ENCODE assay signal across 2 cellular contexts in the genomic region with DNA sequence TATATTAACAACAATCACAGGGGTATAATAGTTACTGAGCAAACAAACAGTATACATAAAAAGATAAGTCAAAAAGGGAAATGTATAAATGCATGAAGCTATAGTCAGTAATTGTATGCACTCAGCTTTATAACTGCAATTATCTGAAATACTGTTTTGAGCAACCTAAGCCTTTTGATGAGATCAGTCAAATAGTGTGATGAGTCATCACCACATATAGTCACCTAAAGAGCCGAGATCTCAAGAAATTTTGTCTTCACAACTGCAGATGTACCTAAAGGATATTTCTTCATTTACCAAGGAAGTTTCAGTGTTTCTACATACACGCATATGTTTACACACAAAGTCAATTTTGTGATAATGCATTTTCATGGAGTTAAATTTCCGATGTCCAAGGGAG.
TF ChIP-seq lines count a peak whose summit lies in the region.

No MANE protein-coding gene starts in this region.

TF ChIP-seq in HepG2, 621 proteins besides CTCF, POLR2A, EP300 and RAD21:
- TF ChIP-seq CREB1 (IDR thresholded peaks at IDR 0.05), result peak; percentile 32; the same call in 1 of the 2 replicates
- TF ChIP-seq CREB1 (CRISPR knock-in tag; IDR thresholded peaks at IDR 0.05), result no peak
- no peak for TF ChIP-seq SIN3B (IDR thresholded peaks at IDR 0.05; ENCODE audit: low read length)
- TF ChIP-seq GATA4 (IDR thresholded peaks at IDR 0.05; ENCODE audit: borderline replicate concordance, low read depth), result no peak
- TF ChIP-seq ZZZ3 (CRISPR knock-in tag; IDR thresholded peaks at IDR 0.05; ENCODE audit: borderline replicate concordance), result no peak
- TF ChIP-seq ZNF598 (CRISPR knock-in tag; IDR thresholded peaks at IDR 0.05; ENCODE audit: borderline replicate concordance), result no peak
- TF ChIP-seq ZNF746 (CRISPR knock-in tag; IDR thresholded peaks at IDR 0.05), result no peak
- no peak for TF ChIP-seq HDAC2 (CRISPR knock-in tag; IDR thresholded peaks at IDR 0.05)

TF ChIP-seq in IMR-90, 13 proteins besides CTCF, POLR2A, EP300 and RAD21:
- TF ChIP-seq FOS (IDR thresholded peaks at IDR 0.05; ENCODE audit: low read depth, low read length), result 0 out of 2 replicates have a peak, but pooled peaks have one; percentile 17
- TF ChIP-seq CHD1 (IDR thresholded peaks at IDR 0.05; ENCODE audit: low read depth, low read length), result no peak
